19 cellular contexts compared by ENCODE assay signal in the genomic region with DNA sequence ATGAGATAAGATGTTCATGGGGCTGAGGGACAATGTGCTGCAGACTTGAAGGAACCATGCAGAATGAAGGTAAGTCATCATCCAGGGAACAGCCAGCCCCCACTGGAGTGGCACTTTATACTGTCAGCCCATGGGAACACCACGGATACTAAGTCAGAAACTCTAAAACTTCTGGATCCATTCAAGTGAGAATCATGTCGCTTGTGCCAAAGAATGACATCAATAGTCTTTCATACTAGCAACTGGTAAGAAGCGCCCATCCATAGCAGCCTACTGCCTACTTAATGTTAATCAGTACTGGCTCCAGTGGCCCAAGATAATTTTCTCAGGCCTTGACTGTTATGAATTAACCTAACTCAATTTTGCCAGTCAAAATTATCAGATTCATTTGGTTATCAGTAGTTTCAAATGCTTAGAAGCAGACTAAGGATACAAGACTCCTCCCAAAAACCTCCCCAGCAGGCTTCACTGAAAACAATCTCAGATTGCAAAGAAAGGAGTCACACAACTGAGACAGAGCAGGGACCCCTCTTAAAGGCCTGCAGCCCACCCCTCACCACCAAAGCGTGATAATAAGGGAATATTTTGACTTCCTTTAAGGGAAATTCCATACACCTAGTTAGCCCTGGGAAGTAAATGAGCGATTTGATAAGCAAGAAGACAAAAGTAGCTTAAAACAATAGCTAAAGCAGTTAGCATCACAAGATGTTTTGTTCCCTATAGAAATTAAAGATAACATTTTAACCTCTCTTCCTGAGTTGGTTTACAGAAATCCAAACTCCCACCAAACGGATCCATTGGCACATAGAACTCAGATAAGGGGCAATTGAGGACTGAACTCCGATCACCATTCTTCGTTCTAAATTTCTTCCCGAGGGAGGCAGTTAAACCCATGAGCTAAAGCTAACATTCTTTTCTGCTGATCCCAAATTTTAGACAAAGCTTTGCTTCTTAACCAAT.
DNase-seq lines count a peak whose midpoint lies in the region; ATAC-seq, FAIRE-seq and TF ChIP-seq lines count a peak whose summit lies in the region.
"Had no signal": no experiment of that assay in that cellular context is flagged by ENCODE, and none has a peak within 500 bp of the region (broad histone marks: within the 10 kb centered on the region; RNA-seq: fewer than 3 reads in every experiment).

No MANE protein-coding gene starts in this region.

- H3K27me3 Mint-ChIP-seq in activated naive CD4-positive, alpha-beta T cell treated with anti-CD3 and anti-CD28 coated beads, Interleukin-2, amount 10 ng/mL, durations not matched to agents 7 days and 5 days = no peaks in the 10 kb centered on the region

- H3K4me1 ChIP-seq in suprapubic skin = peaks cover 4% of the 10 kb centered on the region
- H3K4me1 ChIP-seq: Peyer's patch had no signal

- no peak for ATAC-seq in GM21786 (IDR thresholded peaks at IDR 0.05; ENCODE audit: unreplicated experiment)

- H3K4me3 ChIP-seq in bronchial epithelial cell (ENCODE audit: low read depth, low read length) (no peak overlapping the region), suprapubic skin (no peak overlapping the region)
- H3K4me3 ChIP-seq: GM23248, MG63, Peyer's patch had no signal

- no peak for DNase-seq in activated naive CD4-positive, alpha-beta T cell treated with anti-CD3 and anti-CD28 coated beads, Interleukin-2, amount 10 ng/mL, durations not matched to agents 7 days and 5 days
- no peak for DNase-seq in activated naive CD4-positive, alpha-beta T cell treated with anti-CD3 and anti-CD28 coated beads, Interleukin-2, amount 50 U/mL, for 16 hours
- no peak for DNase-seq in bronchial epithelial cell (ENCODE audit: low read depth)
- peak; percentile 72 for DNase-seq in kidney tubule cell (ENCODE audit: low spot score)
- peak; percentile 85 for DNase-seq in renal cortical epithelial cell (ENCODE audit: low read depth)
- no peak for DNase-seq in suprapubic skin (ENCODE audit: low spot score in 2 of 2)
- DNase-seq in head of caudate nucleus = no peak
- DNase-seq: Caco-2, GM23248, KG1, MG63, NCI-H1930, NCI-H2171, NCI-H510A, Peyer's patch, SHP77 had no signal

- 81% methylated on average over 9 of the region's 9 CpGs for WGBS in suprapubic skin

- no peak for TF ChIP-seq EP300 in suprapubic skin (IDR thresholded peaks at IDR 0.05)

- no peak for TF ChIP-seq CTCF in bronchial epithelial cell (IDR thresholded peaks at IDR 0.05; ENCODE audit: insufficient read depth, low read length, severe bottlenecking)
- no peak for TF ChIP-seq CTCF in suprapubic skin (IDR thresholded peaks at IDR 0.05)

- H3K27ac Mint-ChIP-seq in activated naive CD4-positive, alpha-beta T cell treated with anti-CD3 and anti-CD28 coated beads, Interleukin-2, amount 10 ng/mL, durations not matched to agents 7 days and 5 days = peak overlapping the region; percentile 66

- no peaks in the 10 kb centered on the region for H3K36me3 ChIP-seq in bronchial epithelial cell (ENCODE audit: control insufficient read depth, insufficient read depth, low read length)
- no peaks in the 10 kb centered on the region for H3K36me3 ChIP-seq in suprapubic skin
- H3K36me3 ChIP-seq: MG63, Peyer's patch had no signal

- peak; percentile 91 for FAIRE-seq in bronchial epithelial cell (lab: Jason Lieb, UNC)

- H3K4me3 Mint-ChIP-seq in activated naive CD4-positive, alpha-beta T cell treated with anti-CD3 and anti-CD28 coated beads, Interleukin-2, amount 10 ng/mL, durations not matched to agents 7 days and 5 days = no peak overlapping the region

- CTCF ChIA-PET in activated naive CD4-positive, alpha-beta T cell treated with anti-CD3 and anti-CD28 coated beads, Interleukin-2, amount 10 ng/mL, durations not matched to agents 7 days and 5 days (lab: Charles Lee) = interaction anchor here (1.7 to 4.6 kb wide), 2 partner anchors 11 to 14 kb away, joined by 3 to 13 read pairs; no protein-coding TSS in a partner anchor

- H3K27ac ChIP-seq in suprapubic skin = no peak overlapping the region
- H3K27ac ChIP-seq: 22Rv1, C4-2B, GM23248, Peyer's patch had no signal

- no peaks in the 10 kb centered on the region for H3K27me3 ChIP-seq in bronchial epithelial cell (ENCODE audit: control insufficient read depth, insufficient read depth, low read length)
- H3K27me3 ChIP-seq in suprapubic skin = no peaks in the 10 kb centered on the region
- H3K27me3 ChIP-seq: MG63, Peyer's patch had no signal

- H3K4me1 Mint-ChIP-seq in activated naive CD4-positive, alpha-beta T cell treated with anti-CD3 and anti-CD28 coated beads, Interleukin-2, amount 10 ng/mL, durations not matched to agents 7 days and 5 days = peaks cover 9% of the 10 kb centered on the region

- intact Hi-C loops in head of caudate nucleus (cut with DNase I) = no loop called here

- peaks cover 9% of the 10 kb centered on the region for H3K9me3 Mint-ChIP-seq in activated naive CD4-positive, alpha-beta T cell treated with anti-CD3 and anti-CD28 coated beads, Interleukin-2, amount 10 ng/mL, durations not matched to agents 7 days and 5 days

- no peaks in the 10 kb centered on the region for H3K9me3 ChIP-seq in suprapubic skin
- H3K9me3 ChIP-seq: Caco-2, MG63, Peyer's patch had no signal

- TF ChIP-seq POLR2A in suprapubic skin (IDR thresholded peaks at IDR 0.05) = no peak

- H3K36me3 Mint-ChIP-seq in activated naive CD4-positive, alpha-beta T cell treated with anti-CD3 and anti-CD28 coated beads, Interleukin-2, amount 10 ng/mL, durations not matched to agents 7 days and 5 days = peaks cover 39% of the 10 kb centered on the region

Comparison
In these comparisons a context has a peak if more than half of its experiments do, and no peak if none do; other contexts are left out.
1. DNase-seq: peak in kidney tubule cell (single experiment) and renal cortical epithelial cell (single experiment); none in activated naive CD4-positive, alpha-beta T cell treated with anti-CD3 and anti-CD28 coated beads, Interleukin-2, amount 10 ng/mL, durations not matched to agents 7 days and 5 days (single experiment), activated naive CD4-positive, alpha-beta T cell treated with anti-CD3 and anti-CD28 coated beads, Interleukin-2, amount 50 U/mL, for 16 hours (single experiment), bronchial epithelial cell (single experiment), suprapubic skin (0 of 2) and head of caudate nucleus (0 of 42).